In genomic region chr11:47981667-47982404, GRCh38 we compare ENCODE assay signal across 8 cellular contexts. TPM values are rescaled to one million over a fixed set of nuclear protein-coding genes. Genes with fewer than 3 reads are reported as not detected.
DNase-seq lines count a peak whose midpoint lies in the region; ATAC-seq and TF ChIP-seq lines count a peak whose summit lies in the region.

No MANE protein-coding gene starts in this region.

- 65% methylated on average over 10 of the region's 17 CpGs for WGBS in mammary epithelial cell (ENCODE audit: low coverage, missing lambda C conversion rate)

- peak overlapping the region; percentile 71 for H2AFZ ChIP-seq in mammary epithelial cell (ENCODE audit: low read depth, low read length)

- no peaks in the 10 kb centered on the region for H3K36me3 ChIP-seq in mammary epithelial cell (ENCODE audit: insufficient read depth, low read length)

- ATAC-seq in HG02852 (IDR thresholded peaks at IDR 0.05; ENCODE audit: unreplicated experiment) = no peak

- BruUV-seq in mammary epithelial cell (replicated peaks; lab: Mats Ljungman, UMichigan) = no TSS peak

- in situ Hi-C loops in mammary epithelial cell (cut with MboI; ENCODE audit: low sequenced_read_pairs in 2 of 2) = no loop called here

- no peaks in the 10 kb centered on the region for H4K20me1 ChIP-seq in mammary epithelial cell (ENCODE audit: insufficient read depth, low read length)

- H3K27me3 ChIP-seq in mammary epithelial cell (ENCODE audit: insufficient read depth, low read length) = peaks cover 11% of the 10 kb centered on the region

- peak overlapping the region; percentile 94 to 98 for H3K4me3 Mint-ChIP-seq in CD14-positive monocyte
- H3K4me3 Mint-ChIP-seq in mesothelial cell of epicardium = peak overlapping the region; percentile 79

- H3K9me3 Mint-ChIP-seq in CD14-positive monocyte (no peaks in the 10 kb centered on the region), mesothelial cell of epicardium (no peaks in the 10 kb centered on the region)

- dilution Hi-C loops in mammary epithelial cell (cut with HindIII; ENCODE audit: low sequenced_read_pairs) = no loop called here

- peaks cover 67% of the 10 kb centered on the region for H3K4me1 Mint-ChIP-seq in CD14-positive monocyte
- H3K4me1 Mint-ChIP-seq in mesothelial cell of epicardium = peaks cover 39% of the 10 kb centered on the region

- no peak overlapping the region for H3K9ac ChIP-seq in mammary epithelial cell (ENCODE audit: insufficient read depth, low read length)

- H3K79me2 ChIP-seq in mammary epithelial cell (ENCODE audit: insufficient read depth, low read length) = no peaks in the 10 kb centered on the region

- H3K27ac Mint-ChIP-seq in CD14-positive monocyte (peak overlapping the region; percentile 91 to 98 (median 93)), mesothelial cell of epicardium (peak overlapping the region; percentile 79)

- no peak for TF ChIP-seq RAD21 in Ishikawa (IDR thresholded peaks at IDR 0.05; ENCODE audit: low read depth)

- no peak; the same call in 1 of the 2 replicates for TF ChIP-seq EP300 in Ishikawa (IDR thresholded peaks at IDR 0.05; ENCODE audit: borderline replicate concordance)

- H3K4me2 ChIP-seq in mammary epithelial cell (ENCODE audit: insufficient read depth, low read depth, low read length) = no peak overlapping the region

- peaks cover 0 to 11% (median 7%) of the 10 kb centered on the region in 3 donors for H3K27me3 Mint-ChIP-seq in CD14-positive monocyte (ENCODE audit: low read depth in 3 of 3)
- H3K27me3 Mint-ChIP-seq in mesothelial cell of epicardium (ENCODE audit: low read depth) = no peaks in the 10 kb centered on the region

- DNase-seq in CD14-positive monocyte (ENCODE audit: low spot score) (peak; percentile 52), mammary epithelial cell (no peak), mesothelial cell of epicardium (ENCODE audit: low spot score in 2 of 2, unreplicated experiment in 2 of 2) (no peak), KG1 (lab: John Stamatoyannopoulos, UW) (no peak), hepatic stellate cell (ENCODE audit: low spot score) (no peak), NCI-H2107 (lab: John Stamatoyannopoulos, UW) (no peak)

- H3K9me3 ChIP-seq in mammary epithelial cell (replicated peaks; ENCODE audit: insufficient read depth, low read length) = no peaks in the 10 kb centered on the region

- intact Hi-C loops in CD14-positive monocyte (cut with micrococcal nuclease) = loop anchor here (2.0 to 5.0 kb wide), 4 partner anchors 35 to 125 kb away; no protein-coding TSS in a partner anchor
- intact Hi-C loops in mammary epithelial cell (cut with micrococcal nuclease) = loop anchor here (2.0 kb wide), 1 partner anchor 35 kb away; no protein-coding TSS in a partner anchor

- no peak overlapping the region for H3K27ac ChIP-seq in mammary epithelial cell (ENCODE audit: insufficient read depth, low read depth, low read length)

- H3K36me3 Mint-ChIP-seq in CD14-positive monocyte = peaks cover 8 to 23% of the 10 kb centered on the region in 2 donors
- H3K36me3 Mint-ChIP-seq in mesothelial cell of epicardium = no peaks in the 10 kb centered on the region

- TF ChIP-seq CTCF in CD14-positive monocyte (IDR thresholded peaks at IDR 0.05) (no peak), mammary epithelial cell (conservative IDR thresholded peaks at IDR 0.05 in 1 of 2, IDR thresholded peaks at IDR 0.05 in 1 of 2; ENCODE audit: extremely low read depth in 1 of 2, insufficient read depth in 1 of 2, low read depth in 1 of 2, low read length in 2 of 2) (no peak), mesothelial cell of epicardium (IDR thresholded peaks at IDR 0.05; ENCODE audit: unreplicated experiment) (no peak)

- no peaks in the 10 kb centered on the region for H3K4me1 ChIP-seq in mammary epithelial cell (ENCODE audit: insufficient read depth, low read length)

- CTCF ChIA-PET in mammary epithelial cell (lab: Charles Lee; ENCODE audit: low non-redundant PET) = no interaction called here

- peak overlapping the region in 1 of 3 experiments; percentile 43 for H3K4me3 ChIP-seq in mammary epithelial cell (replicated peaks in 1 of 3; ENCODE audit: insufficient read depth in 1 of 3, low read depth in 2 of 3, low read length in 3 of 3)

TF ChIP-seq in Ishikawa, 13 proteins besides CTCF, POLR2A, EP300 and RAD21:
- TF ChIP-seq TAF1 (IDR thresholded peaks at IDR 0.05; ENCODE audit: low read depth) (no peak), FOXM1 (IDR thresholded peaks at IDR 0.05; ENCODE audit: borderline replicate concordance, low read depth) (no peak), CEBPB (IDR thresholded peaks at IDR 0.05) (no peak), TCF12 (IDR thresholded peaks at IDR 0.05; ENCODE audit: low read depth) (0 out of 2 replicates have a peak, but pooled peaks have one; percentile 1), TEAD4 (IDR thresholded peaks at IDR 0.05) (no peak), ZBTB7A (IDR thresholded peaks at IDR 0.05; ENCODE audit: low read depth) (peak; percentile 42; the same call in 1 of the 2 replicates), NFIC (IDR thresholded peaks at IDR 0.05) (no peak), CREB1 (IDR thresholded peaks at IDR 0.05; ENCODE audit: low read depth) (no peak), EGR1 (IDR thresholded peaks at IDR 0.05) (no peak), USF1 (IDR thresholded peaks at IDR 0.05) (no peak), REST (IDR thresholded peaks at IDR 0.05; ENCODE audit: low read depth) (no peak), YY1 (IDR thresholded peaks at IDR 0.05; ENCODE audit: low read depth) (no peak), MAX (IDR thresholded peaks at IDR 0.05) (no peak)

RNA-seq across cellular contexts. Expression of gene PTPRJ, which starts 1.5 kb away (rescaled TPM):
- polyA plus RNA-seq in CD14-positive monocyte (10 to 100 TPM in 1 of 2 donors, 1 to 10 TPM in 1; 10.0 to 14.6 TPM), mammary epithelial cell (0.32 TPM)
- total RNA-seq in mammary epithelial cell (1 to 10 TPM in 1 of 2 donors, under 1 TPM in 1; 0.73 to 1.5 TPM), mesothelial cell of epicardium (26.2 to 31.0 TPM (median 26.5 TPM) in 3 replicates)
- polyA minus RNA-seq in mammary epithelial cell = not detected

Comparison
In these comparisons a context has a peak if more than half of its experiments do, and no peak if none do; other contexts are left out.
1. RNA of gene PTPRJ, which starts 1.5 kb away (total RNA-seq): 26.2 to 31.0 TPM in mesothelial cell of epicardium; 0.73 to 1.5 TPM in mammary epithelial cell; every median in the first group is over 10 times any median in the second.